In the genomic region with DNA sequence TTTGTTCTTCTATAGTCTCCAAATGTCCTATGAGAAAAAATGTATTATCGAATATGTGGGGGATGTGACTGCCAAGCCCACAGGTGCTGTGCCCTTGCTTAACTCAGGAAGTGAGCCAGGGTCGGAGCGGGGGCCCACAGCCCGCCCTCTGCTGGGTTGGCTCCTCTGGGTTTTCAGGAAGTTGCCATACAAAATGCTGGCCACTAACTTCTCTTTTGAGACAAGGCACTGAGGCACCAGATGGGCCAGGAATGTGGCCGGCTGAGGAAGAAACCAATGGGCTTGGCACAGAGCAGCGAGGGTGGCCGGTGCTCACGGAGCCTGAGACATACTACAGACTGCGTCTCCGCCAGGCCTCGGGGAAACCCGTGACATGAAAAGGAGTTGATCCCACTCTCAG, we compare ENCODE assay signal across 10 cellular contexts. TPM values are rescaled to one million over a fixed set of nuclear protein-coding genes. Genes with fewer than 3 reads are reported as not detected.
DNase-seq lines count a peak whose midpoint lies in the region; ATAC-seq, FAIRE-seq and TF ChIP-seq lines count a peak whose summit lies in the region.
"Had no signal": no experiment of that assay in that cellular context is flagged by ENCODE, and none has a peak within 500 bp of the region (broad histone marks: within the 10 kb centered on the region; RNA-seq: fewer than 3 reads in every experiment).

No MANE protein-coding gene starts in this region.

- H2AFZ ChIP-seq in OCI-LY7 (ENCODE audit: low read length): no peak overlapping the region

- intact Hi-C loops in OCI-LY7 (cut with micrococcal nuclease; ENCODE audit: unreplicated experiment): no loop called here
- intact Hi-C loops in head of caudate nucleus (cut with DNase I): loop anchor here (5.0 kb wide), 1 partner anchor 52 kb away; no protein-coding TSS in a partner anchor
- intact Hi-C loops in pancreas (cut with DNase I): no loop called here

- H3K4me3 Mint-ChIP-seq in CD4-positive, CD25-positive, alpha-beta regulatory T cell: peak overlapping the region in 3 of 4 donors; percentile 57 to 64 (median 63)

- ATAC-seq in CD4-positive, CD25-positive, alpha-beta regulatory T cell (ENCODE audit: low read depth in 2 of 2): no peak
- ATAC-seq in pancreas: peak in 3 of 4 donors; percentile 38 to 64 (median 57)
- no peak for ATAC-seq in stimulated activated naive CD8-positive, alpha-beta T cell treated with anti-CD3 and anti-CD28 coated beads, Interleukin-15, Interleukin-2, amounts not matched to agents 100 U/mL and 50 U/mL, for 24 hours

- CTCF ChIA-PET in OCI-LY7 (lab: Charles Lee; ENCODE audit: unreplicated experiment): no interaction called here

- no peaks in the 10 kb centered on the region for H3K27me3 ChIP-seq in CD4-positive, CD25-positive, alpha-beta regulatory T cell (ENCODE audit: control insufficient read depth, insufficient read depth, low read length)
- H3K27me3 ChIP-seq in pancreas: no peaks in the 10 kb centered on the region

- H3K36me3 ChIP-seq in CD4-positive, CD25-positive, alpha-beta regulatory T cell (ENCODE audit: control insufficient read depth, insufficient read depth, low read length): peaks cover 27% of the 10 kb centered on the region
- H3K36me3 ChIP-seq in OCI-LY7 (ENCODE audit: insufficient read depth, low read length) (peaks cover 95% of the 10 kb centered on the region), pancreas (peaks cover 5 to 6% (median 5%) of the 10 kb centered on the region in 3 donors)

- BruUV-seq in OCI-LY7 (replicated peaks; lab: Mats Ljungman, UMichigan): no TSS peak

- H3K79me2 ChIP-seq in OCI-LY7 (ENCODE audit: insufficient read depth, low read depth, low read length): peaks cover 7% of the 10 kb centered on the region; the same call in 1 of the 2 replicates

- in situ Hi-C loops in ACHN (cut with HindIII; ENCODE audit: low pct_ligation_motif_present, low pct_unique_long_range_greater_than_20kb, low sequenced_read_pairs): no loop called here

- no peaks in the 10 kb centered on the region for H3K27me3 Mint-ChIP-seq in CD4-positive, CD25-positive, alpha-beta regulatory T cell

- POLR2A ChIA-PET in OCI-LY7 (lab: Charles Lee): interaction anchor here (0.6 to 1.9 kb wide), 6 partner anchors 11 to 1197 kb away, joined by 3 to 9 read pairs (median 3); no protein-coding TSS in a partner anchor

- H3K9me3 ChIP-seq in CD4-positive, CD25-positive, alpha-beta regulatory T cell (ENCODE audit: control insufficient read depth in 2 of 2, low read length in 2 of 2): no peaks in the 10 kb centered on the region
- H3K9me3 ChIP-seq in OCI-LY7 (ENCODE audit: low read length): no peaks in the 10 kb centered on the region
- no peaks in the 10 kb centered on the region for H3K9me3 ChIP-seq in pancreas

- no peak for FAIRE-seq in pancreas (lab: Jason Lieb, UNC)

- peak overlapping the region; percentile 10 for H3K4me3 ChIP-seq in CD4-positive, CD25-positive, alpha-beta regulatory T cell (ENCODE audit: low read depth, low read length)
- H3K4me3 ChIP-seq in OCI-LY7 (ENCODE audit: low read depth, low read length, poor library complexity, severe bottlenecking): no peak overlapping the region
- H3K4me3 ChIP-seq in pancreas: no peak overlapping the region
- H3K4me3 ChIP-seq in foreskin fibroblast (ENCODE audit: low read depth in 1 of 2, low read length in 2 of 2): no peak overlapping the region
- H3K4me3 ChIP-seq: SK-N-MC had no signal

- peaks cover 41% of the 10 kb centered on the region for H3K36me3 Mint-ChIP-seq in CD4-positive, CD25-positive, alpha-beta regulatory T cell

- H3K27ac ChIP-seq in CD4-positive, CD25-positive, alpha-beta regulatory T cell (ENCODE audit: insufficient read depth, low read length, poor library complexity, severe bottlenecking): peak overlapping the region; percentile 62
- H3K27ac ChIP-seq in OCI-LY7 (ENCODE audit: low read depth, low read length, poor library complexity, severe bottlenecking): no peak overlapping the region
- peak overlapping the region in 2 of 4 donors; percentile 33 to 37 for H3K27ac ChIP-seq in pancreas
- H3K27ac ChIP-seq: SK-N-MC had no signal

- H3K4me1 ChIP-seq in CD4-positive, CD25-positive, alpha-beta regulatory T cell (ENCODE audit: control insufficient read depth, insufficient read depth, low read length, poor library complexity, severe bottlenecking): peaks cover 92% of the 10 kb centered on the region
- peaks cover 36% of the 10 kb centered on the region for H3K4me1 ChIP-seq in OCI-LY7 (ENCODE audit: insufficient read depth, low read length, poor library complexity, severe bottlenecking)
- peaks cover 0 to 3% (median 0%) of the 10 kb centered on the region in 3 donors for H3K4me1 ChIP-seq in pancreas

- 84 to 88% methylated on average over 12 of the region's 12 CpGs for WGBS in pancreas, 2 donors

- no peak overlapping the region for H3K4me2 ChIP-seq in OCI-LY7 (ENCODE audit: low read length)

- peak overlapping the region; percentile 46 to 92 (median 88) for H3K27ac Mint-ChIP-seq in CD4-positive, CD25-positive, alpha-beta regulatory T cell

- H3K9me2 ChIP-seq in OCI-LY7 (ENCODE audit: insufficient read depth, low read length): no peaks in the 10 kb centered on the region

- H3K9me3 Mint-ChIP-seq in CD4-positive, CD25-positive, alpha-beta regulatory T cell: no peaks in the 10 kb centered on the region

- peaks cover 25 to 96% (median 73%) of the 10 kb centered on the region in 4 donors for H3K4me1 Mint-ChIP-seq in CD4-positive, CD25-positive, alpha-beta regulatory T cell

- H4K20me1 ChIP-seq in OCI-LY7 (ENCODE audit: insufficient read depth, low read length): no peaks in the 10 kb centered on the region

- TF ChIP-seq CTCF in OCI-LY7 (conservative IDR thresholded peaks at IDR 0.05; ENCODE audit: low read length): peak; percentile 32; the same call in 1 of the 2 replicates
- no peak for TF ChIP-seq CTCF in pancreas (IDR thresholded peaks at IDR 0.05)
- TF ChIP-seq CTCF in foreskin fibroblast (IDR thresholded peaks at IDR 0.05; ENCODE audit: low read depth, low read length): no peak

- no peak for DNase-seq in CD4-positive, CD25-positive, alpha-beta regulatory T cell
- DNase-seq in OCI-LY7 (ENCODE audit: low spot score): peak; percentile 39
- peak in 35 of 42 donors; percentile 51 to 81 (median 67) for DNase-seq in head of caudate nucleus
- peak in 2 of 6 donors; percentile 45 to 47 for DNase-seq in pancreas
- DNase-seq in foreskin fibroblast: no peak
- no peak for DNase-seq in stimulated activated naive CD8-positive, alpha-beta T cell treated with anti-CD3 and anti-CD28 coated beads, Interleukin-15, Interleukin-2, amounts not matched to agents 100 U/mL and 50 U/mL, for 24 hours
- no peak for DNase-seq in NCI-H187 treated with DMSO at 0.1 percent for 48 hours (lab: John Stamatoyannopoulos, UW)
- no peak for DNase-seq in ACHN
- DNase-seq: activated gamma-delta T cell had no signal

RNA-seq across cellular contexts. Expression of a gene that starts 58.9 kb away (rescaled TPM):
- 116 TPM for total RNA-seq in CD4-positive, CD25-positive, alpha-beta regulatory T cell
- polyA plus RNA-seq in CD4-positive, CD25-positive, alpha-beta regulatory T cell: 10 to 100 TPM in 3 of 4 donors, 1 to 10 TPM in 1; 5.8 to 22.2 (median 14.4) TPM
- 37.6 and 56.6 TPM in 2 replicates for total RNA-seq in OCI-LY7 (2014; rRNA removed; shearing (Covaris generic))
- total RNA-seq in OCI-LY7 (2022): 50.5 and 58.5 TPM in 2 replicates
- total RNA-seq in pancreas: 10 to 100 TPM in 1 of 6 donors, 1 to 10 TPM in 5; 6.5 to 16.4 (median 8.5) TPM
- polyA plus RNA-seq in pancreas: 1 to 10 TPM; 5.3 to 9.7 TPM

Comparison
In these comparisons a context has a peak if more than half of its experiments do, and no peak if none do; other contexts are left out.
1. ATAC-seq: peak in pancreas (3 of 4); none in CD4-positive, CD25-positive, alpha-beta regulatory T cell (0 of 2) and stimulated activated naive CD8-positive, alpha-beta T cell treated with anti-CD3 and anti-CD28 coated beads, Interleukin-15, Interleukin-2, amounts not matched to agents 100 U/mL and 50 U/mL, for 24 hours (single experiment).
2. DNase-seq: peak in OCI-LY7 (single experiment) and head of caudate nucleus (35 of 42); none in CD4-positive, CD25-positive, alpha-beta regulatory T cell (0 of 3), foreskin fibroblast (0 of 2), stimulated activated naive CD8-positive, alpha-beta T cell treated with anti-CD3 and anti-CD28 coated beads, Interleukin-15, Interleukin-2, amounts not matched to agents 100 U/mL and 50 U/mL, for 24 hours (single experiment), NCI-H187 treated with DMSO at 0.1 percent for 48 hours (single experiment) and ACHN (single experiment).